8 cellular contexts compared by ENCODE assay signal in genomic region chr12:57487597-57488396, GRCh38. TPM values are rescaled to one million over a fixed set of nuclear protein-coding genes. Genes with fewer than 3 reads are reported as not detected.
DNase-seq lines count a peak whose midpoint lies in the region; ATAC-seq and TF ChIP-seq lines count a peak whose summit lies in the region.

TSS of gene MARS1 (plus strand) at chr12:57488068. CDS start at chr12:57488091, 23 bp downstream.

- H3K9me3 ChIP-seq in OCI-LY1 (ENCODE audit: low read length): no peaks in the 10 kb centered on the region

- no peaks in the 10 kb centered on the region for H3K9me3 Mint-ChIP-seq in endothelial cell (ENCODE audit: unreplicated experiment)
- H3K9me3 Mint-ChIP-seq in mesothelial cell of epicardium: no peaks in the 10 kb centered on the region

- peak within 1 kb of the TSS; percentile 30 for H3K27ac ChIP-seq in OCI-LY1 (ENCODE audit: low read depth, low read length, poor library complexity, severe bottlenecking)

- H2AFZ ChIP-seq in OCI-LY1 (ENCODE audit: low read length): 0 out of 2 replicates have a peak within 1 kb of the TSS, but pooled peaks have one; percentile 5

- H4K20me1 ChIP-seq in OCI-LY1 (ENCODE audit: insufficient read depth, low read length): no peaks in the 10 kb centered on the region

- H3F3A ChIP-seq in OCI-LY1 (ENCODE audit: insufficient read depth, low read length): no peaks in the 10 kb centered on the region

- peak within 1 kb of the TSS; percentile 96 for H3K27ac Mint-ChIP-seq in endothelial cell (ENCODE audit: unreplicated experiment)
- H3K27ac Mint-ChIP-seq in mesothelial cell of epicardium: peak within 1 kb of the TSS; percentile 95

- peak within 1 kb of the TSS; percentile 98 for H3K9ac ChIP-seq in OCI-LY1 (ENCODE audit: low read length)

- peak; percentile 54 for TF ChIP-seq CTCF in OCI-LY1 (IDR thresholded peaks at IDR 0.05; ENCODE audit: low read length)
- TF ChIP-seq CTCF in endothelial cell (IDR thresholded peaks at IDR 0.05; ENCODE audit: unreplicated experiment): no peak
- TF ChIP-seq CTCF in mesothelial cell of epicardium (IDR thresholded peaks at IDR 0.05; ENCODE audit: unreplicated experiment): no peak

- peak; percentile 91 for ATAC-seq in GM21515 (IDR thresholded peaks at IDR 0.05; ENCODE audit: unreplicated experiment)

- DNase-seq in DMS 273 treated with DMSO at 0.1 percent for 48 hours (lab: John Stamatoyannopoulos, UW) (peak; percentile 90), HuH-7 (ENCODE audit: low spot score) (peak; percentile 92), endothelial cell (ENCODE audit: low spot score) (peak; percentile 82), mesothelial cell of epicardium (ENCODE audit: low spot score in 2 of 2, unreplicated experiment in 2 of 2) (peak; percentile 73 to 82)
- DNase-seq in activated CD8-positive, alpha-beta memory T cell treated with anti-CD3 and anti-CD28 coated beads, Interleukin-2, amount 50 U/mL, for 4 hours: peak; percentile 89
- DNase-seq in stimulated activated CD8-positive, alpha-beta memory T cell treated with anti-CD3 and anti-CD28 coated beads, Interleukin-15, amount 100 ng/mL, for 48 hours (ENCODE audit: low read depth in 2 of 2): peak; percentile 87 to 88

- peak within 1 kb of the TSS; percentile 97 for H3K4me3 ChIP-seq in OCI-LY1 (ENCODE audit: low read depth, low read length, poor library complexity, severe bottlenecking)

- no peaks in the 10 kb centered on the region for H3K27me3 ChIP-seq in OCI-LY1 (ENCODE audit: insufficient read depth, low read length)

- H3K4me2 ChIP-seq in OCI-LY1 (ENCODE audit: low read length): peak within 1 kb of the TSS; percentile 92

- H3K4me3 Mint-ChIP-seq in endothelial cell (ENCODE audit: unreplicated experiment): peak within 1 kb of the TSS; percentile 98
- peak within 1 kb of the TSS; percentile 95 for H3K4me3 Mint-ChIP-seq in mesothelial cell of epicardium

- H3K4me1 ChIP-seq in OCI-LY1 (ENCODE audit: insufficient read depth, low read length, severe bottlenecking): peaks cover 17% of the 10 kb centered on the region

- H3K36me3 Mint-ChIP-seq in endothelial cell (ENCODE audit: low read depth, unreplicated experiment): peaks cover 38% of the 10 kb centered on the region
- peaks cover 13% of the 10 kb centered on the region for H3K36me3 Mint-ChIP-seq in mesothelial cell of epicardium

- peaks cover 16% of the 10 kb centered on the region for H3K79me2 ChIP-seq in OCI-LY1 (ENCODE audit: insufficient read depth, low read length)

- peaks cover 39% of the 10 kb centered on the region for H3K36me3 ChIP-seq in OCI-LY1 (ENCODE audit: insufficient read depth, low read length)

- H3K4me1 Mint-ChIP-seq in endothelial cell (ENCODE audit: unreplicated experiment): peaks cover 12% of the 10 kb centered on the region
- H3K4me1 Mint-ChIP-seq in mesothelial cell of epicardium: peaks cover 21% of the 10 kb centered on the region

- H3K27me3 Mint-ChIP-seq in endothelial cell (ENCODE audit: unreplicated experiment) (peaks cover 4% of the 10 kb centered on the region), mesothelial cell of epicardium (ENCODE audit: low read depth) (no peaks in the 10 kb centered on the region)

- H3K9me2 ChIP-seq in OCI-LY1 (ENCODE audit: low read depth, low read length): no peaks in the 10 kb centered on the region

RNA-seq across cellular contexts. Expression of gene MARS1, which starts in this region (rescaled TPM):
- total RNA-seq in endothelial cell (ENCODE audit: unreplicated experiment): 183 TPM
- 163 to 192 TPM (median 177 TPM) in 3 replicates for total RNA-seq in mesothelial cell of epicardium

Comparison
In these comparisons a context has a peak if more than half of its experiments do, and no peak if none do; other contexts are left out.
1. Peak in every context shown above with its lines: DNase-seq, ATAC-seq, H3K4me3 ChIP-seq and H3K27ac ChIP-seq.